Comparison of ENCODE assay signal across 29 cellular contexts in the genomic region with DNA sequence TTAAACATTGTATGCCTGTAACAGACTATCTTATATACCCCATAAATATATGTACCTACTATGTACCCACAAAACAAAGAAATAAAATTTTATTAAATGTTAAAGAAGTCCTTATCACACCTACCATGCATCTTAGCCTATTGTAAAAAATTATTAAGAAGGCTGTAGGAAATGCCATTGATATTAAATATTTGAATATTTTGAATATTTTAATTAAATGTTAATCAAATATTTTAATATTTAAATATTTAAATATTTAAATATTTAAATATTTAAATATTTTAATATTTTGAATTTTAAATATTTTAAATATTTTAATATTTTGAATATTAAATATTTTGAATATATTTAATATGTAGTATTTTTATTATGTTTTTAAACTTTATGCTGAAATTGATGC.
"Had no signal": no experiment of that assay in that cellular context is flagged by ENCODE, and none has a peak within 500 bp of the region (broad histone marks: within the 10 kb centered on the region; RNA-seq: fewer than 3 reads in every experiment).

No MANE protein-coding gene starts in this region.

- H3K4me3 ChIP-seq: ascending aorta, breast epithelium, cardiac muscle cell, coronary artery, dorsolateral prefrontal cortex, esophagus muscularis mucosa, gastroesophageal sphincter, heart right ventricle had no signal

- H3K36me3 ChIP-seq: ascending aorta, breast epithelium, cardiac muscle cell, esophagus muscularis mucosa, gastroesophageal sphincter, heart right ventricle had no signal

- H3K4me1 ChIP-seq: ascending aorta, breast epithelium, esophagus muscularis mucosa, foreskin keratinocyte, gastroesophageal sphincter, heart right ventricle had no signal

- DNase-seq: activated CD4-positive, alpha-beta memory T cell treated with anti-CD3 and anti-CD28 coated beads, Interleukin-2, amount 10 ng/mL, durations not matched to agents 7 days and 5 days; activated CD4-positive, alpha-beta T cell treated with anti-CD3 and anti-CD28 coated beads for 1 hour; activated CD4-positive, alpha-beta T cell treated with anti-CD3 and anti-CD28 coated beads for 4 hours; activated CD4-positive, alpha-beta T cell treated with anti-CD3 and anti-CD28 coated beads, Interleukin-2, amount 10 ng/mL, durations not matched to agents 7 days and 5 days; activated CD4-positive, alpha-beta T cell treated with anti-CD3 and anti-CD28 coated beads, Interleukin-2, amount 50 U/mL, for 4 hours; activated CD8-positive, alpha-beta memory T cell treated with anti-CD3 and anti-CD28 coated beads, Interleukin-2, amount 50 U/mL, for 48 hours; activated gamma-delta T cell; activated naive CD4-positive, alpha-beta T cell; activated naive CD4-positive, alpha-beta T cell treated with anti-CD3 and anti-CD28 coated beads, Interleukin-2, amount 10 ng/mL, durations not matched to agents 7 days and 5 days; activated naive CD8-positive, alpha-beta T cell treated with anti-CD3 and anti-CD28 coated beads, Interleukin-2, amount 10 ng/mL, durations not matched to agents 7 days and 5 days; activated T-cell treated with anti-CD3 and anti-CD28 coated beads for 4 hours; activated T-cell treated with anti-CD3 and anti-CD28 coated beads, Interleukin-2, amount 50 U/mL, for 24 hours; activated T-cell treated with anti-CD3 and anti-CD28 coated beads, Interleukin-2, amount 50 U/mL, for 72 hours; central memory CD4-positive, alpha-beta T cell; cerebellar nuclear complex; dorsolateral prefrontal cortex; effector memory CD4-positive, alpha-beta T cell; endodermal cell; erythroblast; foreskin keratinocyte; heart right ventricle; T-helper 2 cell had no signal

- H3K9me3 ChIP-seq: ascending aorta, breast epithelium, esophagus muscularis mucosa had no signal

- H3K27me3 ChIP-seq: ascending aorta, breast epithelium, cardiac muscle cell, esophagus muscularis mucosa, foreskin keratinocyte, gastroesophageal sphincter, heart right ventricle had no signal

- H3K27ac ChIP-seq: ascending aorta, breast epithelium, cardiac muscle cell, coronary artery, dorsolateral prefrontal cortex, esophagus muscularis mucosa, foreskin keratinocyte, gastroesophageal sphincter, heart right ventricle had no signal

- ATAC-seq: activated naive CD4-positive, alpha-beta T cell treated with anti-CD3 and anti-CD28 coated beads, Interleukin-2, amount 50 U/mL, for 72 hours; activated T-cell treated with anti-CD3 and anti-CD28 coated beads, Interleukin-2, amount 50 U/mL, for 72 hours; foreskin keratinocyte; gastroesophageal sphincter; heart right ventricle had no signal
